26 cellular contexts compared by ENCODE assay signal in genomic region chr2:181674466-181674865, GRCh38. TPM values are rescaled to one million over a fixed set of nuclear protein-coding genes. Genes with fewer than 3 reads are reported as not detected.
"Had no signal": no experiment of that assay in that cellular context is flagged by ENCODE, and none has a peak within 500 bp of the region (broad histone marks: within the 10 kb centered on the region; RNA-seq: fewer than 3 reads in every experiment).

No MANE protein-coding gene starts in this region.

- ATAC-seq: activated naive CD4-positive, alpha-beta T cell treated with anti-CD3 and anti-CD28 coated beads, Interleukin-2, amount 50 U/mL, for 72 hours; activated T-helper 17 cell treated with anti-CD3 and anti-CD28 coated beads, Interleukin-2, amount 50 U/mL, for 72 hours; foreskin keratinocyte; natural killer cell; sciatic nerve; stimulated activated memory B cell treated with anti-CD40 and anti-IgM and Interleukin-4, amounts not matched to agents 10 μg/mL and 1 μg/mL and 100 μg/mL, for 72 hours; WTC11 had no signal

- H3K9me3 ChIP-seq: left ventricle myocardium inferior, vagina had no signal

- H3K36me3 ChIP-seq: brain microvascular endothelial cell, left ventricle myocardium inferior, vagina had no signal

- H3K27ac ChIP-seq: brain microvascular endothelial cell, foreskin keratinocyte, hepatocyte, left ventricle myocardium inferior, vagina had no signal

- H3K4me3 ChIP-seq: hepatocyte, left ventricle myocardium inferior, vagina had no signal

- DNase-seq: activated T-cell treated with anti-CD3 and anti-CD28 coated beads, Interleukin-2, amount 50 U/mL, for 24 hours; aorta; brain microvascular endothelial cell; dermis blood vessel endothelial cell; effector CD8-positive, alpha-beta T cell; foreskin keratinocyte; immature natural killer cell; left ventricle myocardium inferior; midbrain; natural killer cell; small intestine; stimulated activated CD4-positive, alpha-beta T cell treated with anti-CD3 and anti-CD28 coated beads, Interleukin-2, amount 100 ng/mL, for 24 hours; trophoblast cell had no signal

- H3K4me1 ChIP-seq: foreskin keratinocyte, left ventricle myocardium inferior, vagina had no signal

RNA-seq across cellular contexts. Expression of gene NEUROD1, which starts 5.9 kb away (rescaled TPM):
- total RNA-seq: activated naive CD4-positive, alpha-beta T cell treated with anti-CD3 and anti-CD28 coated beads, Interleukin-2, amount 50 U/mL, for 72 hours; activated T-helper 17 cell treated with anti-CD3 and anti-CD28 coated beads, Interleukin-2, amount 50 U/mL, for 72 hours; aorta; dermis blood vessel endothelial cell; foreskin keratinocyte; glomerular endothelial cell; kidney epithelial cell; left ventricle myocardium inferior; lung microvascular endothelial cell; natural killer cell; osteoblast; posterior vena cava; renal cortical epithelial cell; sciatic nerve; vagina had no signal

RNA-seq across cellular contexts. Expression of gene CERKL, which starts 17.6 kb away (rescaled TPM):
- total RNA-seq: activated naive CD4-positive, alpha-beta T cell treated with anti-CD3 and anti-CD28 coated beads, Interleukin-2, amount 50 U/mL, for 72 hours; activated T-helper 17 cell treated with anti-CD3 and anti-CD28 coated beads, Interleukin-2, amount 50 U/mL, for 72 hours; aorta; dermis blood vessel endothelial cell; foreskin keratinocyte; glomerular endothelial cell; left ventricle myocardium inferior; lung microvascular endothelial cell; natural killer cell; osteoblast; posterior vena cava; sciatic nerve; vagina had no signal
